Comparison of ENCODE assay signal across 13 cellular contexts in the genomic region with DNA sequence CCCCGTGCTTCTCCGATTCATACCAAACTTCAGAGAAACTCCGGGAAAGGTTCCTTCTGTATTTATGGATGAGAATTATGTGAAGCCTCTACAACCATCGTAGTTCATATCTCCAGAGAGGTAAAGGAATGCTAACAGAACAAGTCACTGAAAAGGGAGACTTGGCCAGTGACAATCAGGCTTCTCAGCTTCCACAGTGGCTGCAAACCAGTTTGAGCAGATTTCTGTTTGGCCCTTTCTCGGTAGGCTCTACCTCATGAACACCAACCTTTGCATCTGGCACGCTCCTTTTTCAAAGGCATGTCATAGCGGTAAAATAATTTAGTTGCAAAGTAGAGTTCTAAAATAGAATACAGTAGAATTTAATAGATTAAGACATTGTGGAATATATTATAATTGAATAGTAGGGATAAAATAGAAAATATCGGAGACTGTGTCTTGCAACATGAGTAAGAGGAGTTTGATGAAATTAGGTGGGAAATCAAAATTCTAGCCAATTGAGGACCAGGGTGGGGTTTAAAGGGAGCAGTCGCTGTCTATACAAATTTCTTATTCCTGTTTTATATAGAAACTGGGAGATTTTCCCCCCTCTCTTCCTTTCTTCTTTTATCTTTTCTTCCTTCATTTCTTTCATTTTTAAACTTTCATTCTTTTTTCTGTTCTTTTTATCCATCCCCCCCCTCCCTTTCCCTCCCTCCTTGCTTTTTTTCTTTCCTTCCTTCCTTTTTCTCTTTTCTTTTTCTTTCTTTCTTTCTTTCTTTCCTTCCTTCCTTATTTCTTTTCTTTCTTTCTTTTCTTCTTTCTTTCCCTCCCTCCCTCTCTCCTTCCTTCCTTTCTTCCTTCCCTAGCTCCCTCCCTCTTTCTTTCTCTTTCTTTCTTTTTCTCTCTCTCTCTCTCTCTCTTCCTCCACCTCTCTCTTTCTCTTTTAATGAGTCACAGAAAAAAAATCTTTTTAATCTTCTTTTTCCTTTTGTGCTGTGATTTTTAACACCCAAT.
DNase-seq lines count a peak whose midpoint lies in the region; ATAC-seq and TF ChIP-seq lines count a peak whose summit lies in the region.
"Had no signal": no experiment of that assay in that cellular context is flagged by ENCODE, and none has a peak within 500 bp of the region (broad histone marks: within the 10 kb centered on the region; RNA-seq: fewer than 3 reads in every experiment).

No MANE protein-coding gene starts in this region.

- no peak overlapping the region for H3K9ac ChIP-seq in HCT116 (ENCODE audit: low read length)

- no peak overlapping the region for H3K27ac ChIP-seq in CD4-positive, alpha-beta T cell (ENCODE audit: low read depth, low read length)
- H3K27ac ChIP-seq in HCT116 (ENCODE audit: low read depth, low read length) (no peak overlapping the region), coronary artery (peak overlapping the region; percentile 75 to 85)
- H3K27ac ChIP-seq: C4-2B, vagina had no signal

- H3K4me2 ChIP-seq in HCT116 (ENCODE audit: low read length): no peak overlapping the region

- H3K36me3 ChIP-seq in HCT116 (ENCODE audit: control insufficient read depth in 1 of 2, insufficient read depth in 2 of 2, low read length in 2 of 2): no peaks in the 10 kb centered on the region
- H3K36me3 ChIP-seq: vagina had no signal

- H3K36me3 Mint-ChIP-seq in CD4-positive, alpha-beta T cell (ENCODE audit: low read depth): no peaks in the 10 kb centered on the region
- no peaks in the 10 kb centered on the region for H3K36me3 Mint-ChIP-seq in natural killer cell

- no peak for TF ChIP-seq POLR2A in HCT116 (IDR thresholded peaks at IDR 0.05; ENCODE audit: borderline replicate concordance, extremely low read depth, insufficient read depth, insufficient read length)

- H3K4me1 Mint-ChIP-seq in CD4-positive, alpha-beta T cell (ENCODE audit: low read depth): peaks cover 58% of the 10 kb centered on the region
- peaks cover 61 to 74% of the 10 kb centered on the region in 2 donors for H3K4me1 Mint-ChIP-seq in natural killer cell

- H3K9me2 ChIP-seq in HCT116 (ENCODE audit: insufficient read depth): no peaks in the 10 kb centered on the region

- RAD21 ChIA-PET in HCT116 (lab: Charles Lee; ENCODE audit: low non-redundant PET in 1 of 2, low total read pairs in 2 of 2, uncharacterized antibody in 2 of 2, unreplicated experiment in 2 of 2): no interaction called here

- no peaks in the 10 kb centered on the region for H3K27me3 ChIP-seq in CD4-positive, alpha-beta T cell (ENCODE audit: control insufficient read depth, insufficient read depth, low read length)
- H3K27me3 ChIP-seq in HCT116 (ENCODE audit: insufficient read depth, low read length): no peaks in the 10 kb centered on the region
- H3K27me3 ChIP-seq: vagina had no signal

- no peaks in the 10 kb centered on the region for H3K27me3 Mint-ChIP-seq in CD4-positive, alpha-beta T cell
- no peaks in the 10 kb centered on the region for H3K27me3 Mint-ChIP-seq in natural killer cell (ENCODE audit: low read depth in 2 of 2)

- TF ChIP-seq RAD21 in HCT116 (IDR thresholded peaks at IDR 0.05; ENCODE audit: low read depth): no peak

- no peaks in the 10 kb centered on the region for H3K9me3 Mint-ChIP-seq in CD4-positive, alpha-beta T cell
- H3K9me3 Mint-ChIP-seq in natural killer cell: no peaks in the 10 kb centered on the region

- TF ChIP-seq CTCF in CD4-positive, alpha-beta T cell (IDR thresholded peaks at IDR 0.05): no peak
- TF ChIP-seq CTCF in HCT116 (IDR thresholded peaks at IDR 0.05 in 2 of 3, conservative IDR thresholded peaks at IDR 0.05 in 1 of 3; ENCODE audit: borderline replicate concordance in 1 of 3, insufficient read depth in 1 of 3, low read depth in 2 of 3, low read length in 2 of 3) (no peak), coronary artery (IDR thresholded peaks at IDR 0.05) (no peak), natural killer cell (IDR thresholded peaks at IDR 0.05) (no peak), GM10266 (IDR thresholded peaks at IDR 0.05; ENCODE audit: control insufficient read depth, insufficient read depth, low read depth, missing control alignments) (no peak)

- H3K4me3 Mint-ChIP-seq in CD4-positive, alpha-beta T cell: peak overlapping the region; percentile 26
- H3K4me3 Mint-ChIP-seq in natural killer cell: peak overlapping the region; percentile 78

- no peaks in the 10 kb centered on the region for H3K9me3 ChIP-seq in CD4-positive, alpha-beta T cell (ENCODE audit: control insufficient read depth, low read length)
- no peaks in the 10 kb centered on the region for H3K9me3 ChIP-seq in HCT116 (ENCODE audit: control insufficient read depth in 1 of 2, insufficient read depth in 1 of 2, low read depth in 1 of 2, low read length in 2 of 2)
- H3K9me3 ChIP-seq: vagina had no signal

- H3K27ac Mint-ChIP-seq in CD4-positive, alpha-beta T cell: peak overlapping the region; percentile 88
- peak overlapping the region; percentile 83 to 89 for H3K27ac Mint-ChIP-seq in natural killer cell

- peak overlapping the region; percentile 22 for H2AFZ ChIP-seq in HCT116 (ENCODE audit: low read depth, low read length, poor library complexity, severe bottlenecking)

- H3K4me1 ChIP-seq in HCT116 (ENCODE audit: control insufficient read depth in 1 of 2, insufficient read depth in 2 of 2, low read length in 2 of 2): no peaks in the 10 kb centered on the region
- H3K4me1 ChIP-seq: vagina had no signal

- POLR2A ChIA-PET in CD4-positive, alpha-beta T cell (lab: Charles Lee): interaction anchor here (0.8 to 6.9 kb wide), 3 partner anchors 15 to 163 kb away, joined by 4 to 59 read pairs (median 8); a partner anchor contains a TSS
- POLR2A ChIA-PET in HCT116 (lab: Charles Lee): no interaction called here

- H3K79me2 ChIP-seq in HCT116 (ENCODE audit: insufficient read depth, low read length): no peaks in the 10 kb centered on the region

- CTCF ChIA-PET in CD4-positive, alpha-beta T cell (lab: Charles Lee): interaction anchor here (0.6 to 0.7 kb wide), 2 partner anchors 13 to 167 kb away, joined by 4 read pairs; no protein-coding TSS in a partner anchor
- CTCF ChIA-PET in HCT116 (lab: Charles Lee): interaction anchor here (0.7 kb wide), 1 partner anchor 118 kb away, joined by 4 read pairs; no protein-coding TSS in a partner anchor

- no peak for ATAC-seq in CD4-positive, alpha-beta T cell (ENCODE audit: poor library complexity)
- ATAC-seq in HCT116: no peak
- ATAC-seq in natural killer cell: peak in 1 of 3 donors; percentile 5
- ATAC-seq in HG03439 (IDR thresholded peaks at IDR 0.05; ENCODE audit: unreplicated experiment): no peak
- ATAC-seq in HG03520 (IDR thresholded peaks at IDR 0.05; ENCODE audit: unreplicated experiment): no peak

- no peaks in the 10 kb centered on the region for H4K20me1 ChIP-seq in HCT116 (ENCODE audit: insufficient read depth)

- intact Hi-C loops in CD4-positive, alpha-beta T cell (cut with DNase I, micrococcal nuclease): loop anchor here (5.0 to 10.0 kb wide), 3 partner anchors 72 to 164 kb away; a partner anchor contains a TSS
- intact Hi-C loops in HCT116 (cut with micrococcal nuclease): no loop called here
- intact Hi-C loops in natural killer cell (cut with micrococcal nuclease): loop anchor here (1.0 to 10.0 kb wide), 7 partner anchors 15 to 722 kb away; no protein-coding TSS in a partner anchor

- no peak for DNase-seq in CD4-positive, alpha-beta T cell
- no peak for DNase-seq in HCT116 (ENCODE audit: low read depth, low spot score)
- no peak for DNase-seq in coronary artery (ENCODE audit: low spot score)
- no peak for DNase-seq in natural killer cell
- DNase-seq in NCI-H526 (lab: John Stamatoyannopoulos, UW): no peak
- DNase-seq in GM10266 (ENCODE audit: extremely low spot score): no peak
- DNase-seq: GOT3, NCI-H187 treated with DMSO at 0.1 percent for 48 hours, T-helper 9 cell had no signal

- H3K4me3 ChIP-seq in HCT116 (replicated peaks in 1 of 2; ENCODE audit: low read depth in 1 of 2, low read length in 2 of 2) (no peak overlapping the region), coronary artery (no peak overlapping the region)
- H3K4me3 ChIP-seq: vagina had no signal

- BruUV-seq in HCT116 (replicated peaks; lab: Mats Ljungman, UMichigan): no TSS peak

TF ChIP-seq in HCT116, 20 proteins besides CTCF, POLR2A, EP300 and RAD21:
- TF ChIP-seq ZFX (IDR thresholded peaks at IDR 0.05): no peak

Comparison
In these comparisons a context has a peak if more than half of its experiments do, and no peak if none do; other contexts are left out.
1. H3K27ac ChIP-seq: peak in coronary artery (2 of 2); none in CD4-positive, alpha-beta T cell (single experiment) and HCT116 (single experiment).